ENCODE assay signal across 1 cellular context in genomic region chr5:73228052-73228451, GRCh38.
TF ChIP-seq lines count a peak whose summit lies in the region.

No MANE protein-coding gene starts in this region.

TF ChIP-seq in IMR-90, 13 proteins besides CTCF, POLR2A, EP300 and RAD21 (continued from another document):
- no peak for TF ChIP-seq ELK1 (IDR thresholded peaks at IDR 0.05; ENCODE audit: borderline replicate concordance, low read depth, low read length)
- TF ChIP-seq FOS (IDR thresholded peaks at IDR 0.05; ENCODE audit: low read depth, low read length): no peak
- TF ChIP-seq RFX5 (IDR thresholded peaks at IDR 0.05; ENCODE audit: low read depth, low read length): no peak
- no peak for TF ChIP-seq MAFK (IDR thresholded peaks at IDR 0.05; ENCODE audit: low read depth, low read length)
- no peak for TF ChIP-seq MAZ (IDR thresholded peaks at IDR 0.05; ENCODE audit: borderline replicate concordance, low read depth, low read length)
TF ChIP-seq in IMR-90: peak in this region for 0.
